In genomic region chr5:18314192-18314778, GRCh38 we compare ENCODE assay signal across 8 cellular contexts.
DNase-seq lines count a peak whose midpoint lies in the region; ATAC-seq and TF ChIP-seq lines count a peak whose summit lies in the region.

No MANE protein-coding gene starts in this region.

- intact Hi-C loops in OCI-LY7 (cut with micrococcal nuclease; ENCODE audit: unreplicated experiment) (no loop called here), Right ventricle myocardium inferior (cut with DNase I) (loop anchor here (1.0 kb wide), 1 partner anchor 1098 kb away; no protein-coding TSS in a partner anchor)

- no peaks in the 10 kb centered on the region for H3K4me1 Mint-ChIP-seq in activated naive CD4-positive, alpha-beta T cell treated with anti-CD3 and anti-CD28 coated beads, Interleukin-2, amount 10 ng/mL, durations not matched to agents 7 days and 5 days

- H3K4me1 ChIP-seq in OCI-LY7 (ENCODE audit: insufficient read depth, low read length, poor library complexity, severe bottlenecking), result no peaks in the 10 kb centered on the region

- H3K79me2 ChIP-seq in OCI-LY7 (ENCODE audit: insufficient read depth, low read depth, low read length), result no peaks in the 10 kb centered on the region

- no peak for ATAC-seq in Right ventricle myocardium inferior

- H3K36me3 ChIP-seq in OCI-LY7 (ENCODE audit: insufficient read depth, low read length), result no peaks in the 10 kb centered on the region

- H4K20me1 ChIP-seq in OCI-LY7 (ENCODE audit: insufficient read depth, low read length), result no peaks in the 10 kb centered on the region

- POLR2A ChIA-PET in OCI-LY7 (lab: Charles Lee), result interaction anchor here (0.6 kb wide), 2 partner anchors 24 to 37 kb away, joined by 3 to 4 read pairs; no protein-coding TSS in a partner anchor

- no peaks in the 10 kb centered on the region for H3K27me3 Mint-ChIP-seq in activated naive CD4-positive, alpha-beta T cell treated with anti-CD3 and anti-CD28 coated beads, Interleukin-2, amount 10 ng/mL, durations not matched to agents 7 days and 5 days

- no peaks in the 10 kb centered on the region for H3K9me3 Mint-ChIP-seq in activated naive CD4-positive, alpha-beta T cell treated with anti-CD3 and anti-CD28 coated beads, Interleukin-2, amount 10 ng/mL, durations not matched to agents 7 days and 5 days

- no peaks in the 10 kb centered on the region for H3K9me2 ChIP-seq in OCI-LY7 (ENCODE audit: insufficient read depth, low read length)

- no peak overlapping the region for H3K4me2 ChIP-seq in OCI-LY7 (ENCODE audit: low read length)

- TF ChIP-seq CTCF in GM12873 (IDR thresholded peaks at IDR 0.05; ENCODE audit: insufficient read depth, low read depth, low read length, missing control alignments) (peak; percentile 29), OCI-LY7 (conservative IDR thresholded peaks at IDR 0.05; ENCODE audit: low read length) (peak; percentile 89), fibroblast of mammary gland (conservative IDR thresholded peaks at IDR 0.05; ENCODE audit: control insufficient read depth, insufficient read depth, low read depth, low read length) (peak; percentile 32)

- CTCF ChIA-PET in OCI-LY7 (lab: Charles Lee; ENCODE audit: unreplicated experiment), result no interaction called here
- CTCF ChIA-PET in activated naive CD4-positive, alpha-beta T cell treated with anti-CD3 and anti-CD28 coated beads, Interleukin-2, amount 10 ng/mL, durations not matched to agents 7 days and 5 days (lab: Charles Lee), result interaction anchor here (0.9 to 1.8 kb wide), 2 partner anchors 9 to 1098 kb away, joined by 3 to 9 read pairs; no protein-coding TSS in a partner anchor

- DNase-seq in ACHN (peak; percentile 8), OCI-LY7 (ENCODE audit: low spot score) (peak; percentile 43), fibroblast of mammary gland (ENCODE audit: low read depth) (peak; percentile 36), stromal cell of bone marrow (ENCODE audit: low read depth) (peak; percentile 3), Right ventricle myocardium inferior (ENCODE audit: missing footprints) (no peak), cerebellar nuclear complex (lab: John Stamatoyannopoulos, UW) (no peak)
- DNase-seq in activated naive CD4-positive, alpha-beta T cell treated with anti-CD3 and anti-CD28 coated beads, Interleukin-2, amount 10 ng/mL, durations not matched to agents 7 days and 5 days, result no peak

- H2AFZ ChIP-seq in OCI-LY7 (ENCODE audit: low read length), result no peak overlapping the region

- no peak overlapping the region for H3K27ac Mint-ChIP-seq in activated naive CD4-positive, alpha-beta T cell treated with anti-CD3 and anti-CD28 coated beads, Interleukin-2, amount 10 ng/mL, durations not matched to agents 7 days and 5 days

- no peak overlapping the region for H3K4me3 ChIP-seq in OCI-LY7 (ENCODE audit: low read depth, low read length, poor library complexity, severe bottlenecking)
- no peak overlapping the region for H3K4me3 ChIP-seq in fibroblast of mammary gland (ENCODE audit: control insufficient read depth, low read depth, low read length)

- in situ Hi-C loops in ACHN (cut with HindIII; ENCODE audit: low pct_ligation_motif_present, low pct_unique_long_range_greater_than_20kb, low sequenced_read_pairs), result no loop called here

- no peak overlapping the region for H3K4me3 Mint-ChIP-seq in activated naive CD4-positive, alpha-beta T cell treated with anti-CD3 and anti-CD28 coated beads, Interleukin-2, amount 10 ng/mL, durations not matched to agents 7 days and 5 days

- no peak overlapping the region for H3K27ac ChIP-seq in OCI-LY7 (ENCODE audit: low read depth, low read length, poor library complexity, severe bottlenecking)

- H3K36me3 Mint-ChIP-seq in activated naive CD4-positive, alpha-beta T cell treated with anti-CD3 and anti-CD28 coated beads, Interleukin-2, amount 10 ng/mL, durations not matched to agents 7 days and 5 days, result no peaks in the 10 kb centered on the region

- no TSS peak for BruUV-seq in OCI-LY7 (replicated peaks; lab: Mats Ljungman, UMichigan)

- no peaks in the 10 kb centered on the region for H3K9me3 ChIP-seq in OCI-LY7 (ENCODE audit: low read length)

Comparison
In these comparisons a context has a peak if more than half of its experiments do, and no peak if none do; other contexts are left out.
1. DNase-seq: peak in ACHN (single experiment), OCI-LY7 (single experiment), fibroblast of mammary gland (single experiment) and stromal cell of bone marrow (single experiment); none in activated naive CD4-positive, alpha-beta T cell treated with anti-CD3 and anti-CD28 coated beads, Interleukin-2, amount 10 ng/mL, durations not matched to agents 7 days and 5 days (single experiment), Right ventricle myocardium inferior (single experiment) and cerebellar nuclear complex (0 of 2).
2. CTCF ChIP-seq: peak in every context shown above with its lines; median percentile 89 in OCI-LY7; 32 in fibroblast of mammary gland; 29 in GM12873.